ENCODE assay signal across 1 cellular context in the genomic region with DNA sequence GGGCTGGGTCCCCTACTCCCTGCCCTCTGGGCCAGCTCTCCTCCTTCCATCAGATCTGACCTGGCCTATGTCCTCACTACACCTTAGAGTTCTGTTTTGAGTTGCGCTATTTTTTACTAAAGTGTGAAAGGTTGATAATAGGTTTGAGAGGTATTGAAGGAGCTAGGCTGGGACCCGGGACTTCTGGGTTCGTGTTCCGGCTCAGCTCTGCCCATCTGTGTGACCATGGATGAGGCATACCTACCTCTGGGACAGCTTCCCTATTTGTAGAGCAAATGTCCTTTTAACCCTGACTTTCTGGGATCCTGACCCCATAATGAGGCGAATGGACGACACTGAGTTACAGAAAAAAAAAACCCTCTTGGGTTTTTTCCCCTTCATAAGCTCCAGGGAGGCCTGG.
TF ChIP-seq lines count a peak whose summit lies in the region.

No MANE protein-coding gene starts in this region.

TF ChIP-seq in SK-N-SH, 30 proteins besides CTCF, POLR2A, EP300 and RAD21 (continued from another document):
- TF ChIP-seq, protein P1, sequence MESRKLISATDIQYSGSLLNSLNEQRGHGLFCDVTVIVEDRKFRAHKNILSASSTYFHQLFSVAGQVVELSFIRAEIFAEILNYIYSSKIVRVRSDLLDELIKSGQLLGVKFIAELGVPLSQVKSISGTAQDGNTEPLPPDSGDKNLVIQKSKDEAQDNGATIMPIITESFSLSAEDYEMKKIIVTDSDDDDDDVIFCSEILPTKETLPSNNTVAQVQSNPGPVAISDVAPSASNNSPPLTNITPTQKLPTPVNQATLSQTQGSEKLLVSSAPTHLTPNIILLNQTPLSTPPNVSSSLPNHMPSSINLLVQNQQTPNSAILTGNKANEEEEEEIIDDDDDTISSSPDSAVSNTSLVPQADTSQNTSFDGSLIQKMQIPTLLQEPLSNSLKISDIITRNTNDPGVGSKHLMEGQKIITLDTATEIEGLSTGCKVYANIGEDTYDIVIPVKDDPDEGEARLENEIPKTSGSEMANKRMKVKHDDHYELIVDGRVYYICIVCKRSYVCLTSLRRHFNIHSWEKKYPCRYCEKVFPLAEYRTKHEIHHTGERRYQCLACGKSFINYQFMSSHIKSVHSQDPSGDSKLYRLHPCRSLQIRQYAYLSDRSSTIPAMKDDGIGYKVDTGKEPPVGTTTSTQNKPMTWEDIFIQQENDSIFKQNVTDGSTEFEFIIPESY (IDR thresholded peaks at IDR 0.05; ENCODE audit: borderline replicate concordance, low read depth), result no peak
- TF ChIP-seq TCF12 (IDR thresholded peaks at IDR 0.05) (no peak), EZH2phosphoT487 (IDR thresholded peaks at IDR 0.05; ENCODE audit: borderline replicate concordance, low read depth) (no peak), GATA2 (CRISPR knock-in tag; IDR thresholded peaks at IDR 0.05) (no peak), RFX5 (IDR thresholded peaks at IDR 0.05; ENCODE audit: low read length) (no peak), TEAD4 (IDR thresholded peaks at IDR 0.05; ENCODE audit: borderline replicate concordance, insufficient read depth) (no peak), NFIC (IDR thresholded peaks at IDR 0.05; ENCODE audit: borderline replicate concordance) (no peak)
- TF ChIP-seq, protein P2, sequence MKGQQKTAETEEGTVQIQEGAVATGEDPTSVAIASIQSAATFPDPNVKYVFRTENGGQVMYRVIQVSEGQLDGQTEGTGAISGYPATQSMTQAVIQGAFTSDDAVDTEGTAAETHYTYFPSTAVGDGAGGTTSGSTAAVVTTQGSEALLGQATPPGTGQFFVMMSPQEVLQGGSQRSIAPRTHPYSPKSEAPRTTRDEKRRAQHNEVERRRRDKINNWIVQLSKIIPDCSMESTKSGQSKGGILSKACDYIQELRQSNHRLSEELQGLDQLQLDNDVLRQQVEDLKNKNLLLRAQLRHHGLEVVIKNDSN (IDR thresholded peaks at IDR 0.05; ENCODE audit: borderline replicate concordance, low read depth), result no peak
- TF ChIP-seq, protein P3, sequence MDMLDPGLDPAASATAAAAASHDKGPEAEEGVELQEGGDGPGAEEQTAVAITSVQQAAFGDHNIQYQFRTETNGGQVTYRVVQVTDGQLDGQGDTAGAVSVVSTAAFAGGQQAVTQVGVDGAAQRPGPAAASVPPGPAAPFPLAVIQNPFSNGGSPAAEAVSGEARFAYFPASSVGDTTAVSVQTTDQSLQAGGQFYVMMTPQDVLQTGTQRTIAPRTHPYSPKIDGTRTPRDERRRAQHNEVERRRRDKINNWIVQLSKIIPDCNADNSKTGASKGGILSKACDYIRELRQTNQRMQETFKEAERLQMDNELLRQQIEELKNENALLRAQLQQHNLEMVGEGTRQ (IDR thresholded peaks at IDR 0.05; ENCODE audit: borderline replicate concordance, low read depth, low read length), result no peak
- TF ChIP-seq, protein P4, sequence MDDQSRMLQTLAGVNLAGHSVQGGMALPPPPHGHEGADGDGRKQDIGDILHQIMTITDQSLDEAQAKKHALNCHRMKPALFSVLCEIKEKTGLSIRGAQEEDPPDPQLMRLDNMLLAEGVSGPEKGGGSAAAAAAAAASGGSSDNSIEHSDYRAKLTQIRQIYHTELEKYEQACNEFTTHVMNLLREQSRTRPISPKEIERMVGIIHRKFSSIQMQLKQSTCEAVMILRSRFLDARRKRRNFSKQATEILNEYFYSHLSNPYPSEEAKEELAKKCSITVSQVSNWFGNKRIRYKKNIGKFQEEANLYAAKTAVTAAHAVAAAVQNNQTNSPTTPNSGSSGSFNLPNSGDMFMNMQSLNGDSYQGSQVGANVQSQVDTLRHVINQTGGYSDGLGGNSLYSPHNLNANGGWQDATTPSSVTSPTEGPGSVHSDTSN (IDR thresholded peaks at IDR 0.05), result no peak
